Comparison of ENCODE assay signal across 8 cellular contexts in the genomic region with DNA sequence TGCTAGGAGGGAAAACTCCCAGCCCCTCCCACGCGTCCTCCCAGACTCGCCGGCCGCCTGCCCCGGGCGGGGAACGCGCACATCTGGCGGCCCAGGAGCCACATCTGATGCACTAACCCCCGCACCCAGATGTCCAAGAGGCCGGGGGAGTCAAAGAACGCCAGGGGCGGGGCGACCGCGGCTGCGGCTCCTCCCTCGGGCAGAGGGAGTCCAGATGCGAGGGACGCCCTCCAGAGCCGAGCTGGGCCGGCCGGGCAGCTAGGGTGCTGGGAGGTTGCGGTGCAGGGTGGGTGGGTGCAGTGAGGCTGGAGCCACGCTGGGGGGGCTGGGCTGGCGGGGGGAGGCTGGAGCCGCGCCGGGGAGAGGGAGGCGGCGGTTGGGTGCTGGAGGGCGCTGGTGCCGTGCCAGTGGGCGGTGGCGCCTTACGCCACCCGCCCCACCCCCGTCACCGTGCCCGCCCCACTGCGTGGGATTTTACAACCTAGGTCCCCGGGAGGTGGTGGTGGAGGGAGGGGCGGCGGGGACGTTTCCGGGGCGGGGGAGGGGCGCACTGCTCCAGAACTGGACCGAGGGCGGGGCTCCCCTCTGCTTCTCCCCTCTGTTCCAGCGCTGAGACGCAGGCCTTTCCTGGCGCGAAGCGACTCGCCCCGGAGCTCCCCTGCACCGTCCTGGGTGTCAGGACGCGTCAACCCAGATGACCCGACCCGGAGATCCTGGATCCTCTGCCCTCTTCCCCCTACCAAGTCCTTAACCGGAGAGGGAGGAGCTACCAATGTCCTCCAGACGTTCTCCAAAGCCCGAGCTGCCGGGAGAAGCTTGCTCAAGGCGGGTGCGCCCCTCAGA.
DNase-seq lines count a peak whose midpoint lies in the region; ATAC-seq and TF ChIP-seq lines count a peak whose summit lies in the region.

No MANE protein-coding gene starts in this region.

- DNase-seq in AG08395 (ENCODE audit: low spot score) (peak; percentile 85), NCI-H2196 (lab: John Stamatoyannopoulos, UW; ENCODE audit: unreplicated experiment) (peak; percentile 84), kidney epithelial cell (ENCODE audit: low read depth) (peak; percentile 61)
- DNase-seq in central memory CD8-positive, alpha-beta T cell (ENCODE audit: low spot score in 2 of 2), result peak; percentile 20 to 37
- DNase-seq in stimulated activated CD4-positive, alpha-beta T cell treated with anti-CD3 and anti-CD28 coated beads, Interleukin-15, amount 100 ng/mL, for 1 hour (ENCODE audit: low read depth in 1 of 2, low spot score in 1 of 2), result peak; percentile 59 to 64

- H3K4me1 Mint-ChIP-seq in central memory CD8-positive, alpha-beta T cell, result peaks cover 17% of the 10 kb centered on the region

- H3K27ac Mint-ChIP-seq in central memory CD8-positive, alpha-beta T cell (ENCODE audit: low read depth), result peak overlapping the region; percentile 74

- H3K27me3 Mint-ChIP-seq in central memory CD8-positive, alpha-beta T cell, result no peaks in the 10 kb centered on the region

- peaks cover 7% of the 10 kb centered on the region for H3K36me3 Mint-ChIP-seq in central memory CD8-positive, alpha-beta T cell (ENCODE audit: insufficient read depth)

- no peak for TF ChIP-seq CTCF in kidney epithelial cell (IDR thresholded peaks at IDR 0.05; ENCODE audit: insufficient read depth, low read length, poor library complexity, severe bottlenecking)

- peak; percentile 35 for ATAC-seq in GM18870 (IDR thresholded peaks at IDR 0.05; ENCODE audit: unreplicated experiment)
- peak; percentile 55 for ATAC-seq in HG03103 (IDR thresholded peaks at IDR 0.05; ENCODE audit: low read depth, unreplicated experiment)
- peak; percentile 69 to 70 for ATAC-seq in activated CD4-positive, CD25-positive, alpha-beta regulatory T cell treated with anti-CD3 and anti-CD28 coated beads, Interleukin-2, amount 50 U/mL, for 24 hours
- ATAC-seq in central memory CD8-positive, alpha-beta T cell (replicated peaks; ENCODE audit: extremely low read depth, poor library complexity, severe bottlenecking), result peak; percentile 53

- H3K36me3 ChIP-seq in kidney epithelial cell (ENCODE audit: control insufficient read depth, insufficient read depth, low read length), result no peaks in the 10 kb centered on the region

- no peaks in the 10 kb centered on the region for H3K9me3 Mint-ChIP-seq in central memory CD8-positive, alpha-beta T cell

- H3K27me3 ChIP-seq in kidney epithelial cell (ENCODE audit: control insufficient read depth, insufficient read depth, low read length), result no peaks in the 10 kb centered on the region

- H3K4me3 Mint-ChIP-seq in central memory CD8-positive, alpha-beta T cell, result peak overlapping the region; percentile 92

- peak overlapping the region; percentile 70 for H3K4me3 ChIP-seq in kidney epithelial cell (ENCODE audit: low read depth, low read length)

Comparison
In these comparisons a context has a peak if more than half of its experiments do, and no peak if none do; other contexts are left out.
1. Peak in every context shown above with its lines: DNase-seq, ATAC-seq and H3K4me3 ChIP-seq.
2. DNase-seq: peak in every context shown above with its lines; median percentile 85 in AG08395; 84 in NCI-H2196; 62 in stimulated activated CD4-positive, alpha-beta T cell treated with anti-CD3 and anti-CD28 coated beads, Interleukin-15, amount 100 ng/mL, for 1 hour; 61 in kidney epithelial cell; 28 in central memory CD8-positive, alpha-beta T cell.